10 cellular contexts compared by ENCODE assay signal in the genomic region with DNA sequence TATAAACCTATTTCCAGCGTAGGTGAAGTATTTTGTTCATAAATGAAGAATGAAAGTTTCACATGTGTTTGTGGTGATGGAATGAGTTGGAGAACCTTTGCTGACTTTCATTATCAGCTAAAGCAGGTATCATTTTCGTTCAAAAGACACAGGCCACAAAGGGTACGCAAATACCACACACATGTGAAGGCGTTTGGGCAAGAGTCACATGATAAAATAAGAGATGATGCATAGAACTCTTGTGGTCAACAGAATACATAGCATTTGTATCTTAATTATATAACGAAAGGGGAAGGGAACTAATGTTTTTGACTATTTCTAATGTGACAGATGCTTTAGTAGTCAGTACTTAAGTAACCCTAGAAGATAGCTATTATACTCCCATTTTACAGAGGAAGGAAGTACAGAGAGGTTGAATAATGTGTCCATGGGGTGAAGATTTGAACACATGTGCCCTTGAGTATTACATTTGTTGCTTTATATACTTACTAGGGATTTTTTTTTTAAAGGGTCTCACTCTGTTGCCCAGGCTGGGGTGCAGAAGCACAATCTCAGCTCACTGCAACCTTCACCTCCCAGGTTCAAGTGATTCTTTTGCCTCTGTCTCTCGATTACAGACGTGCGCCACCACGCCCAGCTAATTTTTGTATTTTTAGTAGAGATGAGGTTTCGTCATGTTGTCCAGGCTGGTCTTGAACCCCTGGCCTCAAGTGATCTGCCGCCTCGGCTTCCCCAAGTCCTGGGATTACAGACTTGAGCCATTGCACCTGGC. TPM values are rescaled to one million over a fixed set of nuclear protein-coding genes. Genes with fewer than 3 reads are reported as not detected.
DNase-seq lines count a peak whose midpoint lies in the region; ATAC-seq and TF ChIP-seq lines count a peak whose summit lies in the region.
"Had no signal": no experiment of that assay in that cellular context is flagged by ENCODE, and none has a peak within 500 bp of the region (broad histone marks: within the 10 kb centered on the region; RNA-seq: fewer than 3 reads in every experiment).

No MANE protein-coding gene starts in this region.

- peaks cover 2% of the 10 kb centered on the region for H3K36me3 Mint-ChIP-seq in T-helper 17 cell (ENCODE audit: low read depth)
- H3K36me3 Mint-ChIP-seq in stimulated activated memory B cell treated with anti-CD40 and anti-IgM and Interleukin-4, amounts not matched to agents 10 μg/mL and 1 μg/mL and 100 μg/mL, for 72 hours: peaks cover 31% of the 10 kb centered on the region

- no peak overlapping the region for H3K27ac ChIP-seq in prostate gland

- H3K4me1 ChIP-seq in prostate gland (replicated peaks): peaks cover 4% of the 10 kb centered on the region

- H3K9me3 ChIP-seq in T-helper 17 cell (ENCODE audit: control insufficient read depth, low read length, poor library complexity, severe bottlenecking) (no peaks in the 10 kb centered on the region), prostate gland (no peaks in the 10 kb centered on the region)

- intact Hi-C loops in prostate gland (cut with DNase I): no loop called here

- no peak overlapping the region for H3K4me3 ChIP-seq in prostate gland
- H3K4me3 ChIP-seq: GM23338, lung had no signal

- TF ChIP-seq POLR2A in prostate gland (IDR thresholded peaks at IDR 0.05): no peak

- ATAC-seq in HG02870 (IDR thresholded peaks at IDR 0.05; ENCODE audit: unreplicated experiment) (peak; percentile 68), T-helper 17 cell (no peak)
- peak; percentile 78 for ATAC-seq in stimulated activated memory B cell treated with anti-CD40 and anti-IgM and Interleukin-4, amounts not matched to agents 10 μg/mL and 1 μg/mL and 100 μg/mL, for 72 hours
- ATAC-seq: GM23338 had no signal

- H3K4me3 Mint-ChIP-seq in T-helper 17 cell: peak overlapping the region; percentile 5
- peak overlapping the region; percentile 63 for H3K4me3 Mint-ChIP-seq in stimulated activated memory B cell treated with anti-CD40 and anti-IgM and Interleukin-4, amounts not matched to agents 10 μg/mL and 1 μg/mL and 100 μg/mL, for 72 hours
- H3K4me3 Mint-ChIP-seq: GM23338 had no signal

- H3K9me3 Mint-ChIP-seq in stimulated activated memory B cell treated with anti-CD40 and anti-IgM and Interleukin-4, amounts not matched to agents 10 μg/mL and 1 μg/mL and 100 μg/mL, for 72 hours: no peaks in the 10 kb centered on the region
- H3K9me3 Mint-ChIP-seq: GM23338 had no signal

- DNase-seq in activated effector memory CD4-positive, alpha-beta T cell treated with anti-CD3 and anti-CD28 coated beads, Interleukin-2, amount 50 U/mL, for 16 hours: peak; percentile 68
- DNase-seq in activated effector memory CD4-positive, alpha-beta T cell treated with Interleukin-2 at 50 U/mL for 16 hours: no peak
- DNase-seq in T-helper 17 cell (no peak), NCI-H748 (lab: John Stamatoyannopoulos, UW; ENCODE audit: unreplicated experiment) (no peak), prostate gland (ENCODE audit: low spot score) (no peak), cortex of kidney (lab: John Stamatoyannopoulos, UW) (no peak)

- H3K4me1 Mint-ChIP-seq in T-helper 17 cell: peaks cover 45% of the 10 kb centered on the region
- H3K4me1 Mint-ChIP-seq in stimulated activated memory B cell treated with anti-CD40 and anti-IgM and Interleukin-4, amounts not matched to agents 10 μg/mL and 1 μg/mL and 100 μg/mL, for 72 hours: peaks cover 53% of the 10 kb centered on the region

- no peak for TF ChIP-seq CTCF in prostate gland (IDR thresholded peaks at IDR 0.05)

- peak overlapping the region; percentile 54 for H3K27ac Mint-ChIP-seq in T-helper 17 cell
- peak overlapping the region; percentile 18 for H3K27ac Mint-ChIP-seq in stimulated activated memory B cell treated with anti-CD40 and anti-IgM and Interleukin-4, amounts not matched to agents 10 μg/mL and 1 μg/mL and 100 μg/mL, for 72 hours
- H3K27ac Mint-ChIP-seq: GM23338 had no signal

- no peaks in the 10 kb centered on the region for H3K36me3 ChIP-seq in prostate gland

- H3K27me3 Mint-ChIP-seq in T-helper 17 cell: no peaks in the 10 kb centered on the region
- H3K27me3 Mint-ChIP-seq in stimulated activated memory B cell treated with anti-CD40 and anti-IgM and Interleukin-4, amounts not matched to agents 10 μg/mL and 1 μg/mL and 100 μg/mL, for 72 hours: no peaks in the 10 kb centered on the region

- 84% methylated on average over 12 of the region's 12 CpGs for WGBS in prostate gland

- no peaks in the 10 kb centered on the region for H3K27me3 ChIP-seq in prostate gland (replicated peaks; ENCODE audit: insufficient read depth)

RNA-seq across cellular contexts. Expression of a gene that starts 4.8 kb away (rescaled TPM):
- total RNA-seq in T-helper 17 cell (10 to 100 TPM; 67.4 to 81.4 TPM), prostate gland (10 to 100 TPM; 33.0 to 34.0 TPM)

RNA-seq across cellular contexts. Expression of a gene that starts 4.9 kb away (rescaled TPM):
- total RNA-seq in T-helper 17 cell (10 to 100 TPM; 16.0 to 16.8 TPM), prostate gland (10 to 100 TPM; 13.6 to 14.7 TPM)
